In the genomic region with DNA sequence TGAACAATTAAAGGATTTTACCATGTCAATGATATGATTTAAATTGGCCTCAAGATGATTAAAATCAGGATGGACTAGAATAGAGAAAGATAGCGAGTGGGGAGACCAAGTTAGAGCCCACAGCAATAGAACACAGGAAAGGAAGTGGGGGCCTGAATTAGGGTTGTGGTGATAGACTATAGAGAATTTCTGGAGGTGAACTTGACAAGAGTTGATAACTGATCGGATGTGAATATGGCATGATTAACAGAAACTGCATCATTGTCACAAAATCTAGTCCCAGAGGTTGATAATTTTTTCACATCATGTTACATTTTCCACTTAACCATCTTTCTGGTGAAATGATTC, we compare ENCODE assay signal across 15 cellular contexts. TPM values are rescaled to one million over a fixed set of nuclear protein-coding genes. Genes with fewer than 3 reads are reported as not detected.
A peak's percentile ranks its signal among the peaks of the same experiment; 100 is the strongest.
DNase-seq lines count a peak whose midpoint lies in the region; ATAC-seq and TF ChIP-seq lines count a peak whose summit lies in the region.
"Had no signal": no experiment of that assay in that cellular context is flagged by ENCODE, and none has a peak within 500 bp of the region (broad histone marks: within the 10 kb centered on the region; RNA-seq: fewer than 3 reads in every experiment).

No MANE protein-coding gene starts in this region.

- no peak overlapping the region for H3K9ac ChIP-seq in SK-N-SH

- H3K27me3 ChIP-seq in SK-N-SH (ENCODE audit: insufficient read depth) (no peaks in the 10 kb centered on the region), transverse colon (no peaks in the 10 kb centered on the region)

- H3K9me2 ChIP-seq in OCI-LY7 (ENCODE audit: insufficient read depth, low read length) (no peaks in the 10 kb centered on the region), SK-N-SH (no peaks in the 10 kb centered on the region)

- intact Hi-C loops in OCI-LY7 (cut with micrococcal nuclease; ENCODE audit: unreplicated experiment) (no loop called here), transverse colon (cut with DNase I; ENCODE audit: low total_unique reads) (no loop called here)

- TF ChIP-seq POLR2A in GM18505 (IDR thresholded peaks at IDR 0.05; ENCODE audit: borderline replicate concordance, extremely low read depth, insufficient read depth, insufficient read length) (no peak), transverse colon (IDR thresholded peaks at IDR 0.05) (no peak)

- no peak for TF ChIP-seq CTCF in OCI-LY7 (conservative IDR thresholded peaks at IDR 0.05; ENCODE audit: low read length)
- no peak for TF ChIP-seq CTCF in SK-N-SH (IDR thresholded peaks at IDR 0.05)
- no peak for TF ChIP-seq CTCF in transverse colon (IDR thresholded peaks at IDR 0.05)

- H3K4me1 ChIP-seq in OCI-LY7 (ENCODE audit: insufficient read depth, low read length, poor library complexity, severe bottlenecking) (peaks cover 25% of the 10 kb centered on the region), SK-N-SH (ENCODE audit: control insufficient read depth in 1 of 2, insufficient read depth in 2 of 2, low read depth in 1 of 2, low read length in 1 of 2) (peaks cover 0 to 4% of the 10 kb centered on the region in 2 experiments; a peak in 1 of 4 replicates), transverse colon (no peaks in the 10 kb centered on the region)

- H3F3A ChIP-seq in SK-N-SH (replicated peaks; ENCODE audit: insufficient read depth): no peaks in the 10 kb centered on the region

- H3K4me3 ChIP-seq in OCI-LY7 (ENCODE audit: low read depth, low read length, poor library complexity, severe bottlenecking) (peak overlapping the region; percentile 29), SK-N-SH (ENCODE audit: low read depth in 2 of 2, low read length in 1 of 2) (no peak overlapping the region), transverse colon (no peak overlapping the region)
- H3K4me3 ChIP-seq: thoracic aorta had no signal

- peak; percentile 52 for ATAC-seq in GM18505 (IDR thresholded peaks at IDR 0.05; ENCODE audit: unreplicated experiment)
- ATAC-seq in GM21390 (IDR thresholded peaks at IDR 0.05; ENCODE audit: unreplicated experiment): peak; percentile 43
- ATAC-seq in HG03045 (IDR thresholded peaks at IDR 0.05; ENCODE audit: unreplicated experiment): peak; percentile 30
- no peak for ATAC-seq in left lobe of liver

- 14% methylated on average over 2 of the region's 2 CpGs for WGBS in SK-N-SH (ENCODE audit: low lambda C conversion rate)
- WGBS in transverse colon (ENCODE audit: low coverage in 1 of 2), 2 donors: 83 to 93% methylated on average over 2 of the region's 2 CpGs

- no peak for DNase-seq in OCI-LY7 (ENCODE audit: low spot score)
- DNase-seq in SK-N-SH: no peak
- DNase-seq in transverse colon: no peak
- DNase-seq in LoVo (ENCODE audit: low spot score): no peak
- no peak for DNase-seq in left lobe of liver (ENCODE audit: low spot score)
- DNase-seq: activated CD4-positive, alpha-beta T cell treated with anti-CD3 and anti-CD28 coated beads, Interleukin-2, amount 50 U/mL, for 1 hour; islet precursor cell; NCI-H2081 treated with DMSO at 0.1 percent for 48 hours; occipital lobe; stimulated activated CD4-positive, alpha-beta T cell treated with anti-CD3 and anti-CD28 coated beads, Interleukin-2, amount 100 ng/mL, for 48 hours had no signal

- no peak for TF ChIP-seq EP300 in SK-N-SH (IDR thresholded peaks at IDR 0.05; ENCODE audit: borderline replicate concordance in 1 of 2, low read depth in 1 of 2, low read length in 1 of 2)
- no peak for TF ChIP-seq EP300 in transverse colon (IDR thresholded peaks at IDR 0.05; ENCODE audit: low read depth)

- peak overlapping the region; percentile 53 for H3K27ac ChIP-seq in OCI-LY7 (ENCODE audit: low read depth, low read length, poor library complexity, severe bottlenecking)
- H3K27ac ChIP-seq in SK-N-SH (ENCODE audit: low read depth in 2 of 2, low read length in 1 of 2): no peak overlapping the region
- no peak overlapping the region for H3K27ac ChIP-seq in transverse colon
- H3K27ac ChIP-seq: RWPE1, thoracic aorta had no signal

- in situ Hi-C loops in transverse colon (cut with MboI; ENCODE audit: low pct_ligation_motif_present in 1 of 4, low pct_unique_long_range_greater_than_20kb in 1 of 4, low sequenced_read_pairs in 3 of 4): no loop called here

- H3K4me2 ChIP-seq in OCI-LY7 (ENCODE audit: low read length): peak overlapping the region; percentile 68
- no peak overlapping the region for H3K4me2 ChIP-seq in SK-N-SH

- CTCF ChIA-PET in OCI-LY7 (lab: Charles Lee; ENCODE audit: unreplicated experiment): no interaction called here
- CTCF ChIA-PET in SK-N-SH (lab: Yijun Ruan, JAX): no interaction called here

- BruUV-seq in OCI-LY7 (replicated peaks; lab: Mats Ljungman, UMichigan): no TSS peak

- H3K9me3 ChIP-seq in OCI-LY7 (ENCODE audit: low read length) (no peaks in the 10 kb centered on the region), SK-N-SH (no peaks in the 10 kb centered on the region), transverse colon (no peaks in the 10 kb centered on the region)
- H3K9me3 ChIP-seq: thoracic aorta had no signal

- no peak for TF ChIP-seq RAD21 in SK-N-SH (IDR thresholded peaks at IDR 0.05; ENCODE audit: low read length)

- POLR2A ChIA-PET in OCI-LY7 (lab: Charles Lee): no interaction called here
- POLR2A ChIA-PET in SK-N-SH (lab: Yijun Ruan, JAX): no interaction called here

- H4K20me1 ChIP-seq in OCI-LY7 (ENCODE audit: insufficient read depth, low read length) (no peaks in the 10 kb centered on the region), SK-N-SH (ENCODE audit: insufficient read depth) (no peaks in the 10 kb centered on the region)

- H2AFZ ChIP-seq in OCI-LY7 (ENCODE audit: low read length) (peak overlapping the region; percentile 77), SK-N-SH (ENCODE audit: low read depth) (no peak overlapping the region)

- H3K79me2 ChIP-seq in OCI-LY7 (ENCODE audit: insufficient read depth, low read depth, low read length) (no peaks in the 10 kb centered on the region; the same call in 1 of the 2 replicates), SK-N-SH (ENCODE audit: insufficient read depth) (no peaks in the 10 kb centered on the region)

- H3K36me3 ChIP-seq in OCI-LY7 (ENCODE audit: insufficient read depth, low read length) (no peaks in the 10 kb centered on the region), SK-N-SH (replicated peaks in 1 of 2; ENCODE audit: control insufficient read depth in 1 of 2, insufficient read depth in 2 of 2, low read length in 1 of 2) (no peaks in the 10 kb centered on the region), transverse colon (no peaks in the 10 kb centered on the region)
- H3K36me3 ChIP-seq: thoracic aorta had no signal

TF ChIP-seq in SK-N-SH, 30 proteins besides CTCF, POLR2A, EP300 and RAD21:
- TF ChIP-seq, protein P1, sequence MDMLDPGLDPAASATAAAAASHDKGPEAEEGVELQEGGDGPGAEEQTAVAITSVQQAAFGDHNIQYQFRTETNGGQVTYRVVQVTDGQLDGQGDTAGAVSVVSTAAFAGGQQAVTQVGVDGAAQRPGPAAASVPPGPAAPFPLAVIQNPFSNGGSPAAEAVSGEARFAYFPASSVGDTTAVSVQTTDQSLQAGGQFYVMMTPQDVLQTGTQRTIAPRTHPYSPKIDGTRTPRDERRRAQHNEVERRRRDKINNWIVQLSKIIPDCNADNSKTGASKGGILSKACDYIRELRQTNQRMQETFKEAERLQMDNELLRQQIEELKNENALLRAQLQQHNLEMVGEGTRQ (IDR thresholded peaks at IDR 0.05; ENCODE audit: borderline replicate concordance, low read depth, low read length): no peak
- TF ChIP-seq TEAD4 (IDR thresholded peaks at IDR 0.05; ENCODE audit: borderline replicate concordance, insufficient read depth) (no peak), SMC3 (IDR thresholded peaks at IDR 0.05; ENCODE audit: low read depth, low read length) (no peak), TCF12 (IDR thresholded peaks at IDR 0.05) (no peak), SIN3A (IDR thresholded peaks at IDR 0.05; ENCODE audit: borderline replicate concordance, low read depth, low read length) (no peak), MEF2A (IDR thresholded peaks at IDR 0.05; ENCODE audit: borderline replicate concordance, low read depth) (no peak), ELF1 (IDR thresholded peaks at IDR 0.05) (no peak), TAF1 (IDR thresholded peaks at IDR 0.05; ENCODE audit: borderline replicate concordance, low read depth, low read length) (no peak), FOSL2 (IDR thresholded peaks at IDR 0.05; ENCODE audit: borderline replicate concordance, low read depth) (no peak), RFX5 (IDR thresholded peaks at IDR 0.05; ENCODE audit: low read length) (no peak), JUND (IDR thresholded peaks at IDR 0.05) (no peak), NRF1 (IDR thresholded peaks at IDR 0.05; ENCODE audit: low read depth, low read length) (no peak), GATA2 (CRISPR knock-in tag; IDR thresholded peaks at IDR 0.05) (no peak), YY1 (IDR thresholded peaks at IDR 0.05; ENCODE audit: low read depth) (no peak)
- TF ChIP-seq, protein P2, sequence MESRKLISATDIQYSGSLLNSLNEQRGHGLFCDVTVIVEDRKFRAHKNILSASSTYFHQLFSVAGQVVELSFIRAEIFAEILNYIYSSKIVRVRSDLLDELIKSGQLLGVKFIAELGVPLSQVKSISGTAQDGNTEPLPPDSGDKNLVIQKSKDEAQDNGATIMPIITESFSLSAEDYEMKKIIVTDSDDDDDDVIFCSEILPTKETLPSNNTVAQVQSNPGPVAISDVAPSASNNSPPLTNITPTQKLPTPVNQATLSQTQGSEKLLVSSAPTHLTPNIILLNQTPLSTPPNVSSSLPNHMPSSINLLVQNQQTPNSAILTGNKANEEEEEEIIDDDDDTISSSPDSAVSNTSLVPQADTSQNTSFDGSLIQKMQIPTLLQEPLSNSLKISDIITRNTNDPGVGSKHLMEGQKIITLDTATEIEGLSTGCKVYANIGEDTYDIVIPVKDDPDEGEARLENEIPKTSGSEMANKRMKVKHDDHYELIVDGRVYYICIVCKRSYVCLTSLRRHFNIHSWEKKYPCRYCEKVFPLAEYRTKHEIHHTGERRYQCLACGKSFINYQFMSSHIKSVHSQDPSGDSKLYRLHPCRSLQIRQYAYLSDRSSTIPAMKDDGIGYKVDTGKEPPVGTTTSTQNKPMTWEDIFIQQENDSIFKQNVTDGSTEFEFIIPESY (IDR thresholded peaks at IDR 0.05; ENCODE audit: borderline replicate concordance, low read depth): no peak

RNA-seq across cellular contexts. Expression of a gene that starts 26.3 kb away (rescaled TPM):
- 0.50 TPM in 1 of 2 replicates, not detected in the other for total RNA-seq in OCI-LY7 (2014; rRNA removed; shearing (Covaris generic))
- total RNA-seq in OCI-LY7 (2022): not detected in 2 replicates
- not detected in 2 replicates for polyA plus RNA-seq in SK-N-SH (2012; rRNA removed)
- under 0.01 TPM in 1 of 2 replicates, not detected in the other for polyA plus RNA-seq in SK-N-SH (2012; cell fraction: cytosol; rRNA removed)
- polyA plus RNA-seq in SK-N-SH (2012; cell fraction: nucleus; rRNA removed): 0.01 TPM in 1 of 2 replicates, not detected in the other
- 1 to 10 TPM in 3 of 4 donors, not detected in 1; 1.1 to 3.4 (median 1.7) TPM for total RNA-seq in transverse colon
- 0.25 TPM for total RNA-seq in left lobe of liver
